Comparison of ENCODE assay signal across 8 cellular contexts in the genomic region with DNA sequence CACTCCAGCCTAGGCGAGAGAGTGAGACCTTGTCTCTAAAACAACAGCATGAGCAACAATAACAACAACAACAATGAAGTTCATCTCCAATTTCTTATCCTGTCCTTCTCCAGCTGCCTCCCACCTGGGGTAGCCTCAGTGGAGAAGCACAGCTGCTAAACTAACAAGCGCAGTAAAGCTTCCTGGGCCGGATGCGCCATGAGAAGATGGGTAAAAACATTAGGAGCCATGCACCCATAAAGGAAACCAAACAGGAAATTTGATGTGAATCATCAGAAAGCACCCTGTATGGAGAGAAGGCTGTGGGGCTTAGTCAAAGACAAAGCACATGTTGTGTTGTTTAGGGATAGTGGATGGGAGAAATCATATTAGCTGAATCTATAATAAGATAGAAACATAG.
DNase-seq lines count a peak whose midpoint lies in the region; ATAC-seq and TF ChIP-seq lines count a peak whose summit lies in the region.

No MANE protein-coding gene starts in this region.

- peak; percentile 70 for ATAC-seq in GM18873 (IDR thresholded peaks at IDR 0.05; ENCODE audit: low FRiP score, unreplicated experiment)
- peak; percentile 55 for ATAC-seq in HG03196 (IDR thresholded peaks at IDR 0.05; ENCODE audit: unreplicated experiment)
- ATAC-seq in activated CD8-positive, alpha-beta T cell treated with anti-CD3 and anti-CD28 coated beads, Interleukin-2, amount 10 ng/mL, durations not matched to agents 7 days and 5 days: peak; percentile 55
- no peak for ATAC-seq in left colon
- no peak for ATAC-seq in HG03108 (IDR thresholded peaks at IDR 0.05; ENCODE audit: unreplicated experiment)

- no peaks in the 10 kb centered on the region for H3K36me3 ChIP-seq in uterus

- H3K27ac ChIP-seq in uterus: no peak overlapping the region

- H3K4me3 ChIP-seq in uterus: no peak overlapping the region

- CTCF ChIA-PET in activated CD8-positive, alpha-beta T cell treated with anti-CD3 and anti-CD28 coated beads, Interleukin-2, amount 10 ng/mL, durations not matched to agents 7 days and 5 days (lab: Charles Lee): interaction anchor here (0.7 to 3.5 kb wide), 22 partner anchors 15 to 734 kb away, joined by 3 to 29 read pairs (median 3); partner anchors contain the start of gene FYN

- no peak overlapping the region for H3K4me3 Mint-ChIP-seq in activated CD8-positive, alpha-beta T cell treated with anti-CD3 and anti-CD28 coated beads, Interleukin-2, amount 10 ng/mL, durations not matched to agents 7 days and 5 days

- H3K4me1 Mint-ChIP-seq in activated CD8-positive, alpha-beta T cell treated with anti-CD3 and anti-CD28 coated beads, Interleukin-2, amount 10 ng/mL, durations not matched to agents 7 days and 5 days (ENCODE audit: low read depth): peaks cover 81% of the 10 kb centered on the region

- DNase-seq in activated CD8-positive, alpha-beta T cell treated with anti-CD3 and anti-CD28 coated beads, Interleukin-2, amount 10 ng/mL, durations not matched to agents 7 days and 5 days: peak; percentile 58
- DNase-seq in lung microvascular endothelial cell (ENCODE audit: low read depth in 2 of 2) (peak; percentile 22 to 90), GM19240 (ENCODE audit: insufficient read length, low spot score) (no peak), uterus (no peak), left colon (no peak)

- no peaks in the 10 kb centered on the region for H3K27me3 Mint-ChIP-seq in activated CD8-positive, alpha-beta T cell treated with anti-CD3 and anti-CD28 coated beads, Interleukin-2, amount 10 ng/mL, durations not matched to agents 7 days and 5 days (ENCODE audit: low read depth)

- H3K9me3 ChIP-seq in uterus: no peaks in the 10 kb centered on the region

- TF ChIP-seq CTCF in uterus (IDR thresholded peaks at IDR 0.05): no peak

- no peaks in the 10 kb centered on the region for H3K9me3 Mint-ChIP-seq in activated CD8-positive, alpha-beta T cell treated with anti-CD3 and anti-CD28 coated beads, Interleukin-2, amount 10 ng/mL, durations not matched to agents 7 days and 5 days (ENCODE audit: insufficient read depth)

- intact Hi-C loops in uterus (cut with DNase I; ENCODE audit: low total_unique reads) (no loop called here), left colon (cut with DNase I, micrococcal nuclease) (loop anchor here in 1 of 2 donors (10.0 kb wide), 1 partner anchor 268 kb away; no protein-coding TSS in a partner anchor)

- H3K36me3 Mint-ChIP-seq in activated CD8-positive, alpha-beta T cell treated with anti-CD3 and anti-CD28 coated beads, Interleukin-2, amount 10 ng/mL, durations not matched to agents 7 days and 5 days (ENCODE audit: low read depth): peaks cover 3% of the 10 kb centered on the region

- no peaks in the 10 kb centered on the region for H3K4me1 ChIP-seq in uterus

- H3K27me3 ChIP-seq in uterus: no peaks in the 10 kb centered on the region

- POLR2A ChIA-PET in activated CD8-positive, alpha-beta T cell treated with anti-CD3 and anti-CD28 coated beads, Interleukin-2, amount 10 ng/mL, durations not matched to agents 7 days and 5 days (lab: Charles Lee): interaction anchor here (0.6 to 1.8 kb wide), 5 partner anchors 16 to 290 kb away, joined by 3 to 7 read pairs (median 3); partner anchors contain the start of gene FYN

- peak overlapping the region; percentile 54 for H3K27ac Mint-ChIP-seq in activated CD8-positive, alpha-beta T cell treated with anti-CD3 and anti-CD28 coated beads, Interleukin-2, amount 10 ng/mL, durations not matched to agents 7 days and 5 days

- no peak for TF ChIP-seq POLR2A in uterus (IDR thresholded peaks at IDR 0.05)

Comparison
In these comparisons a context has a peak if more than half of its experiments do, and no peak if none do; other contexts are left out.
1. ATAC-seq: peak in GM18873 (single experiment), HG03196 (single experiment) and activated CD8-positive, alpha-beta T cell treated with anti-CD3 and anti-CD28 coated beads, Interleukin-2, amount 10 ng/mL, durations not matched to agents 7 days and 5 days (single experiment); none in left colon (single experiment) and HG03108 (single experiment).
2. DNase-seq: peak in activated CD8-positive, alpha-beta T cell treated with anti-CD3 and anti-CD28 coated beads, Interleukin-2, amount 10 ng/mL, durations not matched to agents 7 days and 5 days (single experiment) and lung microvascular endothelial cell (2 of 2); none in GM19240 (single experiment), uterus (0 of 2) and left colon (0 of 2).